1 cellular context compared by ENCODE assay signal in the genomic region with DNA sequence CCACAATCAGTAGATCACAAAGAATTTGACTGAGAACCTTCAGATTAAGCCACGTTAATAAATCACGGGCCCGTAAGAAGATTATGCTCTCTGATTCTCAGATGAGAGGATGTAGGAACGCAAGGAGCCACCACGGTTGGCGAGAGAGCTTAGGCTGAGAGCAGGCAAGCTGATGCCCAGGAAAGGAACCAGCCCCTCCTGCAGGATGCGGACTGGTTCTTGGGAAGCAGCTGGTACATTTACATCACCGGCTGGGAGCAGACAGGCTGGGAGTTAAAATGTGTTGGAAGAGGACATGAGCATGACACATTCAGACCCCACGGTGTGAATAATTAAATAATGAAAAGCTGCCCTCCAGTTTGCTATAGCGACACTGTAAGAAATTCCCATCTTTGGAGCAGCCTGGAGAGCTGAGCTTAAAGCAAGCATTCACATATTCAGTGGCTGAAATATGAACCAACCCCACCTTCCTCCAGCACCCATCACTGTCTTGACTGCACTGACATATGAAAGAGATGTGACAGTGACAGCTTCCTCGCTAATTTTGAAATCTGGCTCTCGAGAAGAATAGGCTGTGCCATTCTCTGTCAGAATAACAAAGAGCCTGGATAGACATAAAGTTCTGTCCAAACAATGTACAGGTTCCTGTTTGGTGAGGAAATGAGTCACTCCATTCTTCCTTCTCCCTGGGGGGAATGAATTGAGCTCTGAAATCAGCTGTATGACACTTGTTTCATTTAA.
TF ChIP-seq lines count a peak whose summit lies in the region.

No MANE protein-coding gene starts in this region.

TF ChIP-seq in GM23338, 12 proteins besides CTCF, POLR2A, EP300 and RAD21 (continued from another document):
- TF ChIP-seq, protein P1, sequence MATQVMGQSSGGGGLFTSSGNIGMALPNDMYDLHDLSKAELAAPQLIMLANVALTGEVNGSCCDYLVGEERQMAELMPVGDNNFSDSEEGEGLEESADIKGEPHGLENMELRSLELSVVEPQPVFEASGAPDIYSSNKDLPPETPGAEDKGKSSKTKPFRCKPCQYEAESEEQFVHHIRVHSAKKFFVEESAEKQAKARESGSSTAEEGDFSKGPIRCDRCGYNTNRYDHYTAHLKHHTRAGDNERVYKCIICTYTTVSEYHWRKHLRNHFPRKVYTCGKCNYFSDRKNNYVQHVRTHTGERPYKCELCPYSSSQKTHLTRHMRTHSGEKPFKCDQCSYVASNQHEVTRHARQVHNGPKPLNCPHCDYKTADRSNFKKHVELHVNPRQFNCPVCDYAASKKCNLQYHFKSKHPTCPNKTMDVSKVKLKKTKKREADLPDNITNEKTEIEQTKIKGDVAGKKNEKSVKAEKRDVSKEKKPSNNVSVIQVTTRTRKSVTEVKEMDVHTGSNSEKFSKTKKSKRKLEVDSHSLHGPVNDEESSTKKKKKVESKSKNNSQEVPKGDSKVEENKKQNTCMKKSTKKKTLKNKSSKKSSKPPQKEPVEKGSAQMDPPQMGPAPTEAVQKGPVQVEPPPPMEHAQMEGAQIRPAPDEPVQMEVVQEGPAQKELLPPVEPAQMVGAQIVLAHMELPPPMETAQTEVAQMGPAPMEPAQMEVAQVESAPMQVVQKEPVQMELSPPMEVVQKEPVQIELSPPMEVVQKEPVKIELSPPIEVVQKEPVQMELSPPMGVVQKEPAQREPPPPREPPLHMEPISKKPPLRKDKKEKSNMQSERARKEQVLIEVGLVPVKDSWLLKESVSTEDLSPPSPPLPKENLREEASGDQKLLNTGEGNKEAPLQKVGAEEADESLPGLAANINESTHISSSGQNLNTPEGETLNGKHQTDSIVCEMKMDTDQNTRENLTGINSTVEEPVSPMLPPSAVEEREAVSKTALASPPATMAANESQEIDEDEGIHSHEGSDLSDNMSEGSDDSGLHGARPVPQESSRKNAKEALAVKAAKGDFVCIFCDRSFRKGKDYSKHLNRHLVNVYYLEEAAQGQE (IDR thresholded peaks at IDR 0.05; ENCODE audit: unreplicated experiment): no peak
- TF ChIP-seq ZNF114 (CRISPR knock-in tag; IDR thresholded peaks at IDR 0.05) (no peak), CREB1 (CRISPR knock-in tag; IDR thresholded peaks at IDR 0.05; ENCODE audit: low read depth) (no peak), EZH2 (IDR thresholded peaks at IDR 0.05; ENCODE audit: low read depth, unreplicated experiment) (no peak), POLR2AphosphoS5 (IDR thresholded peaks at IDR 0.05; ENCODE audit: low read depth) (no peak), JUNB (IDR thresholded peaks at IDR 0.05; ENCODE audit: unreplicated experiment) (no peak), EZH2phosphoT487 (IDR thresholded peaks at IDR 0.05; ENCODE audit: unreplicated experiment) (no peak)
- TF ChIP-seq, protein P2, sequence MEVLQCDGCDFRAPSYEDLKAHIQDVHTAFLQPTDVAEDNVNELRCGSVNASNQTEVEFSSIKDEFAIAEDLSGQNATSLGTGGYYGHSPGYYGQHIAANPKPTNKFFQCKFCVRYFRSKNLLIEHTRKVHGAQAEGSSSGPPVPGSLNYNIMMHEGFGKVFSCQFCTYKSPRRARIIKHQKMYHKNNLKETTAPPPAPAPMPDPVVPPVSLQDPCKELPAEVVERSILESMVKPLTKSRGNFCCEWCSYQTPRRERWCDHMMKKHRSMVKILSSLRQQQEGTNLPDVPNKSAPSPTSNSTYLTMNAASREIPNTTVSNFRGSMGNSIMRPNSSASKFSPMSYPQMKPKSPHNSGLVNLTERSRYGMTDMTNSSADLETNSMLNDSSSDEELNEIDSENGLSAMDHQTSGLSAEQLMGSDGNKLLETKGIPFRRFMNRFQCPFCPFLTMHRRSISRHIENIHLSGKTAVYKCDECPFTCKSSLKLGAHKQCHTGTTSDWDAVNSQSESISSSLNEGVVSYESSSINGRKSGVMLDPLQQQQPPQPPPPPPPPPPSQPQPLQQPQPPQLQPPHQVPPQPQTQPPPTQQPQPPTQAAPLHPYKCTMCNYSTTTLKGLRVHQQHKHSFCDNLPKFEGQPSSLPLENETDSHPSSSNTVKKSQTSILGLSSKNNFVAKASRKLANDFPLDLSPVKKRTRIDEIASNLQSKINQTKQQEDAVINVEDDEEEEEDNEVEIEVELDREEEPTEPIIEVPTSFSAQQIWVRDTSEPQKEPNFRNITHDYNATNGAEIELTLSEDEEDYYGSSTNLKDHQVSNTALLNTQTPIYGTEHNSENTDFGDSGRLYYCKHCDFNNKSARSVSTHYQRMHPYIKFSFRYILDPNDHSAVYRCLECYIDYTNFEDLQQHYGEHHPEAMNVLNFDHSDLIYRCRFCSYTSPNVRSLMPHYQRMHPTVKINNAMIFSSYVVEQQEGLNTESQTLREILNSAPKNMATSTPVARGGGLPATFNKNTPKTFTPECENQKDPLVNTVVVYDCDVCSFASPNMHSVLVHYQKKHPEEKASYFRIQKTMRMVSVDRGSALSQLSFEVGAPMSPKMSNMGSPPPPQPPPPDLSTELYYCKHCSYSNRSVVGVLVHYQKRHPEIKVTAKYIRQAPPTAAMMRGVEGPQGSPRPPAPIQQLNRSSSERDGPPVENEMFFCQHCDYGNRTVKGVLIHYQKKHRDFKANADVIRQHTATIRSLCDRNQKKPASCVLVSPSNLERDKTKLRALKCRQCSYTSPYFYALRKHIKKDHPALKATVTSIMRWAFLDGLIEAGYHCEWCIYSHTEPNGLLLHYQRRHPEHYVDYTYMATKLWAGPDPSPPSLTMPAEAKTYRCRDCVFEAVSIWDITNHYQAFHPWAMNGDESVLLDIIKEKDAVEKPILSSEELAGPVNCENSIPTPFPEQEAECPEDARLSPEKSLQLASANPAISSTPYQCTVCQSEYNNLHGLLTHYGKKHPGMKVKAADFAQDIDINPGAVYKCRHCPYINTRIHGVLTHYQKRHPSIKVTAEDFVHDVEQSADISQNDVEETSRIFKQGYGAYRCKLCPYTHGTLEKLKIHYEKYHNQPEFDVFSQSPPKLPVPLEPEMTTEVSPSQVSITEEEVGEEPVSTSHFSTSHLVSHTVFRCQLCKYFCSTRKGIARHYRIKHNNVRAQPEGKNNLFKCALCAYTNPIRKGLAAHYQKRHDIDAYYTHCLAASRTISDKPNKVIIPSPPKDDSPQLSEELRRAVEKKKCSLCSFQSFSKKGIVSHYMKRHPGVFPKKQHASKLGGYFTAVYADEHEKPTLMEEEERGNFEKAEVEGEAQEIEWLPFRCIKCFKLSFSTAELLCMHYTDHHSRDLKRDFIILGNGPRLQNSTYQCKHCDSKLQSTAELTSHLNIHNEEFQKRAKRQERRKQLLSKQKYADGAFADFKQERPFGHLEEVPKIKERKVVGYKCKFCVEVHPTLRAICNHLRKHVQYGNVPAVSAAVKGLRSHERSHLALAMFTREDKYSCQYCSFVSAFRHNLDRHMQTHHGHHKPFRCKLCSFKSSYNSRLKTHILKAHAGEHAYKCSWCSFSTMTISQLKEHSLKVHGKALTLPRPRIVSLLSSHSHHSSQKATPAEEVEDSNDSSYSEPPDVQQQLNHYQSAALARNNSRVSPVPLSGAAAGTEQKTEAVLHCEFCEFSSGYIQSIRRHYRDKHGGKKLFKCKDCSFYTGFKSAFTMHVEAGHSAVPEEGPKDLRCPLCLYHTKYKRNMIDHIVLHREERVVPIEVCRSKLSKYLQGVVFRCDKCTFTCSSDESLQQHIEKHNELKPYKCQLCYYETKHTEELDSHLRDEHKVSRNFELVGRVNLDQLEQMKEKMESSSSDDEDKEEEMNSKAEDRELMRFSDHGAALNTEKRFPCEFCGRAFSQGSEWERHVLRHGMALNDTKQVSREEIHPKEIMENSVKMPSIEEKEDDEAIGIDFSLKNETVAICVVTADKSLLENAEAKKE (CRISPR knock-in tag; IDR thresholded peaks at IDR 0.05): no peak
- TF ChIP-seq, protein P3, sequence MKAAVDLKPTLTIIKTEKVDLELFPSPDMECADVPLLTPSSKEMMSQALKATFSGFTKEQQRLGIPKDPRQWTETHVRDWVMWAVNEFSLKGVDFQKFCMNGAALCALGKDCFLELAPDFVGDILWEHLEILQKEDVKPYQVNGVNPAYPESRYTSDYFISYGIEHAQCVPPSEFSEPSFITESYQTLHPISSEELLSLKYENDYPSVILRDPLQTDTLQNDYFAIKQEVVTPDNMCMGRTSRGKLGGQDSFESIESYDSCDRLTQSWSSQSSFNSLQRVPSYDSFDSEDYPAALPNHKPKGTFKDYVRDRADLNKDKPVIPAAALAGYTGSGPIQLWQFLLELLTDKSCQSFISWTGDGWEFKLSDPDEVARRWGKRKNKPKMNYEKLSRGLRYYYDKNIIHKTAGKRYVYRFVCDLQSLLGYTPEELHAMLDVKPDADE (IDR thresholded peaks at IDR 0.05): no peak
